8 cellular contexts compared by ENCODE assay signal in genomic region chr19:11346104-11346940, GRCh38. TPM values are rescaled to one million over a fixed set of nuclear protein-coding genes. Genes with fewer than 3 reads are reported as not detected.
DNase-seq lines count a peak whose midpoint lies in the region; ATAC-seq and TF ChIP-seq lines count a peak whose summit lies in the region.

Gene CCDC159 (plus strand): TSS chr19:11346519. CDS start chr19:11346607, 88 bp downstream.
Gene TMEM205 (minus strand): TSS chr19:11346268. CDS start chr19:11345619, 649 bp downstream.

- ATAC-seq in GM18907 (IDR thresholded peaks at IDR 0.05; ENCODE audit: unreplicated experiment) = peak; percentile 86
- ATAC-seq in HG03159 (IDR thresholded peaks at IDR 0.05; ENCODE audit: unreplicated experiment) = peak; percentile 83
- peak; percentile 96 for ATAC-seq in WTC11

- peak within 1 kb of the TSS; percentile 89 for H3K4me2 ChIP-seq in smooth muscle cell

- H3K27me3 Mint-ChIP-seq in WTC11 (ENCODE audit: low read depth) = peaks cover 20% of the 10 kb centered on the region; the same call in 1 of the 2 replicates

- H3K36me3 Mint-ChIP-seq in WTC11 = peaks cover 9% of the 10 kb centered on the region; the same call in 1 of the 2 replicates

- H3F3A ChIP-seq in smooth muscle cell (ENCODE audit: low read depth) = no peaks in the 10 kb centered on the region

- no peak for TF ChIP-seq CTCF in WTC11 (IDR thresholded peaks at IDR 0.05)
- no peak for TF ChIP-seq CTCF in cardiac fibroblast (IDR thresholded peaks at IDR 0.05; ENCODE audit: low read depth, low read length)
- TF ChIP-seq CTCF in smooth muscle cell (IDR thresholded peaks at IDR 0.05; ENCODE audit: borderline replicate concordance, insufficient read depth, poor library complexity, severe bottlenecking) = no peak

- peak within 1 kb of the TSS; percentile 87 for H3K27ac Mint-ChIP-seq in WTC11

- H3K79me2 ChIP-seq in smooth muscle cell (ENCODE audit: low read depth) = peaks cover 3% of the 10 kb centered on the region

- H3K4me3 Mint-ChIP-seq in WTC11 = peak within 1 kb of the TSS; percentile 95

- H3K9me3 ChIP-seq in smooth muscle cell (replicated peaks; ENCODE audit: low read depth) = no peaks in the 10 kb centered on the region

- peak within 1 kb of the TSS; percentile 91 for H3K9ac ChIP-seq in smooth muscle cell (ENCODE audit: low read depth)

- DNase-seq in AG08396 (ENCODE audit: low spot score) = peak; percentile 97
- peak; percentile 94 for DNase-seq in NCI-H2227 treated with DMSO at 0.1 percent for 48 hours (lab: John Stamatoyannopoulos, UW)
- DNase-seq in WTC11 (ENCODE audit: low spot score) = peak; percentile 99
- DNase-seq in cardiac fibroblast (ENCODE audit: low read depth in 2 of 2) = peak; percentile 99 to 100
- DNase-seq in iPS-NIHi7 (ENCODE audit: extremely low spot score) = peak; percentile 99
- DNase-seq in smooth muscle cell (lab: John Stamatoyannopoulos, UW; ENCODE audit: unreplicated experiment) = peak; percentile 90

- peak within 1 kb of the TSS; percentile 82 for H3K27ac ChIP-seq in smooth muscle cell (ENCODE audit: low read depth)

- peaks cover 24% of the 10 kb centered on the region for H3K4me1 Mint-ChIP-seq in WTC11

- no peaks in the 10 kb centered on the region for H3K27me3 ChIP-seq in smooth muscle cell (ENCODE audit: low read depth)

- H3K4me3 ChIP-seq in cardiac fibroblast (replicated peaks in 1 of 2; ENCODE audit: low read depth in 2 of 2, low read length in 2 of 2) = peak within 1 kb of the TSS; percentile 73 to 78
- H3K4me3 ChIP-seq in smooth muscle cell = peak within 1 kb of the TSS; percentile 73

- POLR2A ChIA-PET in WTC11 (lab: Charles Lee) = interaction anchor here (0.6 to 2.0 kb wide), 7 partner anchors 15 to 224 kb away, joined by 3 to 10 read pairs (median 4); partner anchors contain the start of genes ECSIT, RGL3 and SWSAP1

- H4K20me1 ChIP-seq in smooth muscle cell (ENCODE audit: low read depth) = no peaks in the 10 kb centered on the region

- H3K4me1 ChIP-seq in smooth muscle cell (ENCODE audit: low read depth) = no peaks in the 10 kb centered on the region

- no peaks in the 10 kb centered on the region for H3K36me3 ChIP-seq in smooth muscle cell (ENCODE audit: low read depth)

- WGBS in smooth muscle cell (ENCODE audit: low lambda C conversion rate) = 2% methylated on average over 49 of the region's 50 CpGs

- peaks cover 10% of the 10 kb centered on the region for H3K9me3 Mint-ChIP-seq in WTC11

- peak within 1 kb of the TSS; percentile 81 for H2AFZ ChIP-seq in smooth muscle cell (ENCODE audit: low read depth)

- CTCF ChIA-PET in WTC11 (lab: Charles Lee) = interaction anchor here (0.8 to 3.0 kb wide), 14 partner anchors 15 to 139 kb away, joined by 3 to 37 read pairs (median 5); partner anchors contain the start of genes EPOR, PRKCSH and SWSAP1

TF ChIP-seq in WTC11, 78 proteins besides CTCF, POLR2A, EP300 and RAD21:
- TF ChIP-seq NFYB (CRISPR knock-in tag; conservative IDR thresholded peaks at IDR 0.05; ENCODE audit: low read depth) = peak; percentile 77
- TF ChIP-seq SOX15 (CRISPR knock-in tag; IDR thresholded peaks at IDR 0.05) = no peak
- TF ChIP-seq SP1 (CRISPR knock-in tag; conservative IDR thresholded peaks at IDR 0.05) = peak; percentile 87; the same call in 1 of the 2 replicates
- peak; percentile 59; the same call in 1 of the 2 replicates for TF ChIP-seq MAX (CRISPR knock-in tag; IDR thresholded peaks at IDR 0.05)
- TF ChIP-seq SMAD3 (CRISPR knock-in tag; IDR thresholded peaks at IDR 0.05; ENCODE audit: borderline replicate concordance) = no peak
- no peak for TF ChIP-seq E2F1 (CRISPR knock-in tag; IDR thresholded peaks at IDR 0.05)
TF ChIP-seq in WTC11: peak in this region for 3.

RNA-seq across cellular contexts. Expression of gene CCDC159, which starts in this region (rescaled TPM):
- total RNA-seq in WTC11 (2021) (5.5 to 8.5 TPM (median 6.8 TPM) in 3 replicates), smooth muscle cell (17.0 and 29.4 TPM in 2 replicates)
- 8.7 and 9.8 TPM in 2 replicates for polyA plus RNA-seq in smooth muscle cell

RNA-seq across cellular contexts. Expression of gene TMEM205, which starts in this region (rescaled TPM):
- total RNA-seq in WTC11 (2021) (69.9 to 78.3 TPM (median 76.0 TPM) in 3 replicates), smooth muscle cell (162 and 163 TPM in 2 replicates)
- polyA plus RNA-seq in smooth muscle cell = 118 and 119 TPM in 2 replicates

Comparison
In these comparisons a context has a peak if more than half of its experiments do, and no peak if none do; other contexts are left out.
1. Peak in every context shown above with its lines: DNase-seq, ATAC-seq, H3K4me3 ChIP-seq and H3K27ac ChIP-seq.